8 cellular contexts compared by ENCODE assay signal in the genomic region with DNA sequence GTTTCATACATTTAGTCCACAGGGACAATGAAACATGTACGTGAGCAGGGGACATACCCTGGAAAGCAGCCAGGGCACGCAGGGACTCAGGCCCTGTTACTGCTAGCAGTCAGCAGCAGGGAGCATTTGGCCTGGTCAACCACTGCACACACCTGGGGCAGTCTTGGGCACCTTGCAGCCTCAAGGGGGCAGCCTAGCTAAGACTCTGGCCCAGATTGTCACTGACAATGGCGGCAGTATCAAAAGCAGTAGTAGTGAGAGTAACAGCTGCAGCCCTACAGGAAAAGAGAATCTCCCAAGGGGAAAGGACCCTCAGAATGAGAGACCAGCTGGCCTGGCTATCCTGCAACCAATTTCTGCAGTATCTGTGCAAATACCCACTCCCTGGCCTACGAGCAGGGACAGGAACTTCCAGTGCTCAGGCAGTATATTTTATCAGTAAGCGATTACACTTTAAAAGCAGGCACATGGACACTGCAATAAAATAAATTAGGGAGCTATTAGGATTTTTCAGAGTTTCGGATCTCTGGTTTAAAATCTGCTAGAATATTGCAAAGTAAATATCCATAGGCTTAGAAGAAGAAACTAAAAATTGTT.
DNase-seq lines count a peak whose midpoint lies in the region; ATAC-seq and TF ChIP-seq lines count a peak whose summit lies in the region.

No MANE protein-coding gene starts in this region.

- H3K4me3 Mint-ChIP-seq in mesothelial cell of epicardium, result no peak overlapping the region

- DNase-seq in ACHN, result peak; percentile 61
- DNase-seq in NCI-H345 (lab: John Stamatoyannopoulos, UW), result peak; percentile 55
- DNase-seq in activated CD4-positive, alpha-beta T cell treated with anti-CD3 and anti-CD28 coated beads, Interleukin-2, amount 50 U/mL, for 1 hour, result peak; percentile 54
- DNase-seq in effector CD4-positive, alpha-beta T cell, result peak; percentile 50
- DNase-seq in mesothelial cell of epicardium (ENCODE audit: low spot score in 2 of 2, unreplicated experiment in 2 of 2), result peak in 1 of 2 experiments; percentile 44
- DNase-seq in stimulated activated CD8-positive, alpha-beta memory T cell treated with anti-CD3 and anti-CD28 coated beads, Interleukin-7, amount 100 ng/mL, for 24 hours (ENCODE audit: low read depth), result peak; percentile 12

- no peaks in the 10 kb centered on the region for H3K27me3 Mint-ChIP-seq in mesothelial cell of epicardium (ENCODE audit: low read depth)

- ATAC-seq in GM18867 (IDR thresholded peaks at IDR 0.05; ENCODE audit: unreplicated experiment), result peak; percentile 98
- peak; percentile 97 for ATAC-seq in HG03039 (IDR thresholded peaks at IDR 0.05; ENCODE audit: unreplicated experiment)

- H3K4me1 Mint-ChIP-seq in mesothelial cell of epicardium, result peaks cover 24% of the 10 kb centered on the region

- no peaks in the 10 kb centered on the region for H3K36me3 Mint-ChIP-seq in mesothelial cell of epicardium

- peak overlapping the region; percentile 66 for H3K27ac Mint-ChIP-seq in mesothelial cell of epicardium

- no peak for TF ChIP-seq CTCF in mesothelial cell of epicardium (IDR thresholded peaks at IDR 0.05; ENCODE audit: unreplicated experiment)

- H3K9me3 Mint-ChIP-seq in mesothelial cell of epicardium, result no peaks in the 10 kb centered on the region

- in situ Hi-C loops in ACHN (cut with HindIII; ENCODE audit: low pct_ligation_motif_present, low pct_unique_long_range_greater_than_20kb, low sequenced_read_pairs), result no loop called here
